In the genomic region with DNA sequence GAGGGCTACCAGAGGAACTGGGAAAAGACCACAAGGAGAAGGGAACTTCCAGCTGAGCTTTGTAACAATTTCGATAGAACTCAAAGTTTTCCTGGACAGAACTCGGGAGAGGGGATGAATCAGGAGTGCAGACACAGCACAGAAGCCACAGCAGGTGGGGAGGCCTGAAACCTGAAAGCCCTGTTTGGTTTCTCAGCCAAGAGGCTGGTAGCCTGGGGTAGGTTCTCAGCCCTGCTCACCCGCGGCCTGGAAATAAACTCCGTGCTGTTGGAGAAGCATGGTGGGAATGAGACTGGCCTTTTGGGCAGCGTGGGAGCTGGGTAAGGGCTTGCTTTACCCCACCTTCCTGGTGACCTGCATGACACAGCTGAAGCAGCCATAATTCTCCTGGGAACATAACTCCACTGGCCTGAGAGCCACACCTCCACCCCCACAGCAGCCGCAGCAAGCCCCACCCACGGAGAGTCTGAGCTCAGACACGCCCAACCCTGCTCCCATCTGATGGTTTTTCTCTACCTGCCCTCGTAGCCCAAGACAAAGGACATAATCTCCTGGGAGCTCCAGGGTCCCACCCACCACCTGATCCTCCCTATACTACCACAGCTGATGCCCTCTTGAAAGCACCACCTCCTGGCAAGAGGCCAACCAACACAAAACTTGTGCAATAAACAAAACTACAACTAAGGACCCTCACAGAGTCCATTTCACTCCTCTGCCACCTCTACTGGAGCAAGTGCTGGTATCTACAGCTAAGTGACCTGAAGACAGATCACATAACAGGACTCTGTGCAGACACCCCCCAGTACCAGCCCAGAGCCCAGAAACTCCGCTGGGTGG, we compare ENCODE assay signal across 14 cellular contexts. TPM values are rescaled to one million over a fixed set of nuclear protein-coding genes. Genes with fewer than 3 reads are reported as not detected.
DNase-seq lines count a peak whose midpoint lies in the region; ATAC-seq and TF ChIP-seq lines count a peak whose summit lies in the region.
"Had no signal": no experiment of that assay in that cellular context is flagged by ENCODE, and none has a peak within 500 bp of the region (broad histone marks: within the 10 kb centered on the region; RNA-seq: fewer than 3 reads in every experiment).

No MANE protein-coding gene starts in this region.

- peak overlapping the region; percentile 68 for H3K4me2 ChIP-seq in MM.1S (ENCODE audit: low read depth, low read length)
- no peak overlapping the region for H3K4me2 ChIP-seq in mammary epithelial cell (ENCODE audit: insufficient read depth, low read depth, low read length)

- H3K79me2 ChIP-seq in MM.1S (ENCODE audit: low read length) (peaks cover 17% of the 10 kb centered on the region), mammary epithelial cell (ENCODE audit: insufficient read depth, low read length) (peaks cover 4% of the 10 kb centered on the region)

- CTCF ChIA-PET in mammary epithelial cell (lab: Charles Lee; ENCODE audit: low non-redundant PET), result interaction anchor here (0.7 kb wide), 1 partner anchor 169 kb away, joined by 3 read pairs; no protein-coding TSS in a partner anchor

- H3K9me2 ChIP-seq in MM.1S (replicated peaks; ENCODE audit: insufficient read depth, low read length), result no peaks in the 10 kb centered on the region

- no peaks in the 10 kb centered on the region for H3K27me3 ChIP-seq in MM.1S (replicated peaks; ENCODE audit: insufficient read depth, low read length)
- H3K27me3 ChIP-seq in mammary epithelial cell (ENCODE audit: insufficient read depth, low read length), result no peaks in the 10 kb centered on the region
- H3K27me3 ChIP-seq in tibial artery, result no peaks in the 10 kb centered on the region
- H3K27me3 ChIP-seq: thyroid gland had no signal

- peaks cover 14% of the 10 kb centered on the region for H3F3A ChIP-seq in MM.1S (ENCODE audit: insufficient read depth, low read length)

- H3K36me3 ChIP-seq in MM.1S (replicated peaks; ENCODE audit: insufficient read depth, low read length), result no peaks in the 10 kb centered on the region
- no peaks in the 10 kb centered on the region for H3K36me3 ChIP-seq in mammary epithelial cell (ENCODE audit: insufficient read depth, low read length)
- H3K36me3 ChIP-seq in tibial artery, result no peaks in the 10 kb centered on the region
- H3K36me3 ChIP-seq: thyroid gland had no signal

- H3K9ac ChIP-seq in MM.1S (ENCODE audit: low read length) (peak overlapping the region; percentile 50), mammary epithelial cell (ENCODE audit: insufficient read depth, low read length) (no peak overlapping the region)

- H3K4me1 ChIP-seq in MM.1S (ENCODE audit: low read length), result peaks cover 21% of the 10 kb centered on the region
- peaks cover 14% of the 10 kb centered on the region for H3K4me1 ChIP-seq in mammary epithelial cell (ENCODE audit: insufficient read depth, low read length)
- peaks cover 0 to 6% (median 2%) of the 10 kb centered on the region in 4 donors for H3K4me1 ChIP-seq in tibial artery
- H3K4me1 ChIP-seq: thyroid gland had no signal

- peak overlapping the region; percentile 46 for H3K4me3 ChIP-seq in MM.1S (ENCODE audit: low read length)
- no peak overlapping the region for H3K4me3 ChIP-seq in mammary epithelial cell (replicated peaks in 1 of 3; ENCODE audit: insufficient read depth in 1 of 3, low read depth in 2 of 3, low read length in 3 of 3)
- H3K4me3 ChIP-seq in tibial artery, result no peak overlapping the region
- H3K4me3 ChIP-seq: SK-N-MC, thyroid gland had no signal

- H2AFZ ChIP-seq in MM.1S (ENCODE audit: low read length) (peak overlapping the region; percentile 53), mammary epithelial cell (ENCODE audit: low read depth, low read length) (peak overlapping the region; percentile 43)

- ATAC-seq in GM19438 (IDR thresholded peaks at IDR 0.05; ENCODE audit: low read depth, unreplicated experiment) (peak; percentile 66), GM19035 (IDR thresholded peaks at IDR 0.05; ENCODE audit: unreplicated experiment) (no peak), HG03439 (IDR thresholded peaks at IDR 0.05; ENCODE audit: unreplicated experiment) (no peak)
- ATAC-seq: activated CD8-positive, alpha-beta T cell treated with anti-CD3 and anti-CD28 coated beads for 36 hours; effector memory CD8-positive, alpha-beta T cell had no signal

- dilution Hi-C loops in mammary epithelial cell (cut with HindIII; ENCODE audit: low sequenced_read_pairs), result no loop called here

- BruUV-seq in mammary epithelial cell (replicated peaks; lab: Mats Ljungman, UMichigan), result no TSS peak

- intact Hi-C loops in mammary epithelial cell (cut with micrococcal nuclease) (no loop called here), tibial artery (cut with DNase I; ENCODE audit: low total_unique reads) (no loop called here)

- no peak for TF ChIP-seq CTCF in MM.1S (IDR thresholded peaks at IDR 0.05; ENCODE audit: low read length)
- TF ChIP-seq CTCF in mammary epithelial cell (conservative IDR thresholded peaks at IDR 0.05 in 1 of 2, IDR thresholded peaks at IDR 0.05 in 1 of 2; ENCODE audit: extremely low read depth in 1 of 2, insufficient read depth in 1 of 2, low read depth in 1 of 2, low read length in 2 of 2), result no peak
- no peak for TF ChIP-seq CTCF in tibial artery (IDR thresholded peaks at IDR 0.05)

- WGBS in mammary epithelial cell (ENCODE audit: low coverage, missing lambda C conversion rate), result 60% methylated on average over 9 of the region's 11 CpGs

- H4K20me1 ChIP-seq in MM.1S (ENCODE audit: insufficient read depth, low read length) (no peaks in the 10 kb centered on the region), mammary epithelial cell (ENCODE audit: insufficient read depth, low read length) (no peaks in the 10 kb centered on the region)

- in situ Hi-C loops in mammary epithelial cell (cut with MboI; ENCODE audit: low sequenced_read_pairs in 2 of 2), result no loop called here

- DNase-seq in MM.1S (peak; percentile 75), mammary epithelial cell (peak; percentile 54), renal cortical epithelial cell (ENCODE audit: low read depth) (peak; percentile 54), SKM-1 treated with dmso at 0.1 percent for 144 hours (lab: John Stamatoyannopoulos, UW; ENCODE audit: unreplicated experiment) (no peak), tibial artery (no peak)
- DNase-seq: activated CD8-positive, alpha-beta T cell treated with anti-CD3 and anti-CD28 coated beads for 36 hours; effector memory CD8-positive, alpha-beta T cell; NCI-H1048; stimulated activated CD4-positive, alpha-beta T cell treated with anti-CD3 and anti-CD28 coated beads, Interleukin-2, amount 100 ng/mL, for 48 hours had no signal

- H3K27ac ChIP-seq in MM.1S (ENCODE audit: low read length) (peak overlapping the region; percentile 74; the same call in 1 of the 2 replicates), mammary epithelial cell (ENCODE audit: insufficient read depth, low read depth, low read length) (no peak overlapping the region), tibial artery (no peak overlapping the region)
- H3K27ac ChIP-seq: SK-N-MC, thyroid gland had no signal

- H3K9me3 ChIP-seq in MM.1S (replicated peaks; ENCODE audit: insufficient read depth, low read length), result no peaks in the 10 kb centered on the region
- H3K9me3 ChIP-seq in mammary epithelial cell (replicated peaks; ENCODE audit: insufficient read depth, low read length), result no peaks in the 10 kb centered on the region
- H3K9me3 ChIP-seq in tibial artery, result no peaks in the 10 kb centered on the region
- H3K9me3 ChIP-seq: thyroid gland had no signal

RNA-seq across cellular contexts. Expression of gene CHRM5, which starts 52.5 kb away (rescaled TPM):
- total RNA-seq in mammary epithelial cell (under 1 TPM in 1 of 2 donors, not detected in 1; under 0.01 TPM), renal cortical epithelial cell (0.05 TPM in 1 of 2 replicates, not detected in the other)
- 0.02 TPM for polyA plus RNA-seq in mammary epithelial cell
- not detected for polyA minus RNA-seq in mammary epithelial cell
- total RNA-seq: activated CD8-positive, alpha-beta T cell treated with anti-CD3 and anti-CD28 coated beads for 36 hours; thyroid gland had no signal

Comparison
In these comparisons a context has a peak if more than half of its experiments do, and no peak if none do; other contexts are left out.
1. DNase-seq: peak in MM.1S (single experiment), mammary epithelial cell (single experiment) and renal cortical epithelial cell (single experiment); none in SKM-1 treated with dmso at 0.1 percent for 144 hours (single experiment) and tibial artery (0 of 2).